ENCODE assay signal across 8 cellular contexts in genomic region chr9:74795081-74795480, GRCh38.
"Had no signal": no experiment of that assay in that cellular context is flagged by ENCODE, and none has a peak within 500 bp of the region (broad histone marks: within the 10 kb centered on the region; RNA-seq: fewer than 3 reads in every experiment).

No MANE protein-coding gene starts in this region.

- DNase-seq: GDM1, GF-D8 had no signal

- ATAC-seq: GM12878 had no signal

- H3K4me3 ChIP-seq: GM12878 had no signal

- FAIRE-seq: G401.6, GM12878, GM12891, GM12892, GM18507, GM19239 had no signal
